ENCODE assay signal across 11 cellular contexts in genomic region chr17:1460233-1460632, GRCh38. TPM values are rescaled to one million over a fixed set of nuclear protein-coding genes. Genes with fewer than 3 reads are reported as not detected.
DNase-seq lines count a peak whose midpoint lies in the region; ATAC-seq and TF ChIP-seq lines count a peak whose summit lies in the region.
"Had no signal": no experiment of that assay in that cellular context is flagged by ENCODE, and none has a peak within 500 bp of the region (broad histone marks: within the 10 kb centered on the region; RNA-seq: fewer than 3 reads in every experiment).

No MANE protein-coding gene starts in this region.

- H3K27ac ChIP-seq in Panc1 (ENCODE audit: low read length) (peak overlapping the region; percentile 52; the same call in 1 of the 2 replicates), neutrophil (peak overlapping the region; percentile 83)

- ATAC-seq in Panc1 (no peak), HG03039 (IDR thresholded peaks at IDR 0.05; ENCODE audit: unreplicated experiment) (no peak), HG02798 (IDR thresholded peaks at IDR 0.05; ENCODE audit: poor library complexity, unreplicated experiment) (no peak)

- peaks cover 59% of the 10 kb centered on the region for H3K4me1 Mint-ChIP-seq in CD14-positive monocyte

- H3K4me1 ChIP-seq in Panc1 (ENCODE audit: control insufficient read depth, insufficient read depth, low read length) (peaks cover 20% of the 10 kb centered on the region), neutrophil (ENCODE audit: control insufficient read depth in 1 of 2, insufficient read depth in 1 of 2, low read depth in 1 of 2, low read length in 1 of 2) (peaks cover 55 to 60% of the 10 kb centered on the region in 2 experiments)

- H3K4me3 Mint-ChIP-seq in CD14-positive monocyte = peak overlapping the region in 1 of 2 donors; percentile 80
- H3K4me3 Mint-ChIP-seq: activated B cell treated with CpG ODN at 0.5 μM for 24 hours had no signal

- DNase-seq in CD14-positive monocyte (ENCODE audit: low spot score) (peak; percentile 62), Panc1 (ENCODE audit: low read depth, low spot score) (peak; percentile 50), fibroblast of mammary gland (ENCODE audit: low read depth) (peak; percentile 21), ecto neural progenitor cell (ENCODE audit: low spot score) (no peak), Kasumi-1 (lab: John Stamatoyannopoulos, UW) (no peak)
- DNase-seq: activated B cell treated with CpG ODN at 0.5 μM for 24 hours; CD8-positive, alpha-beta memory T cell; KBM-7 had no signal

- H3K27me3 Mint-ChIP-seq in CD14-positive monocyte (ENCODE audit: low read depth in 3 of 3) = peaks cover 42 to 62% (median 58%) of the 10 kb centered on the region in 3 donors
- H3K27me3 Mint-ChIP-seq: activated B cell treated with CpG ODN at 0.5 μM for 24 hours had no signal

- POLR2A ChIA-PET in Panc1 (lab: Charles Lee) = interaction anchor here (0.7 kb wide), 1 partner anchor 9 kb away, joined by 4 read pairs; no protein-coding TSS in a partner anchor

- no peaks in the 10 kb centered on the region; the same call in 1 of the 2 replicates for H3K36me3 ChIP-seq in Panc1 (ENCODE audit: control insufficient read depth, insufficient read depth, low read length)
- H3K36me3 ChIP-seq in neutrophil = no peaks in the 10 kb centered on the region

- peak overlapping the region in 2 of 7 donors; percentile 32 to 65 for H3K27ac Mint-ChIP-seq in CD14-positive monocyte
- H3K27ac Mint-ChIP-seq: activated B cell treated with CpG ODN at 0.5 μM for 24 hours had no signal

- H3K9me3 Mint-ChIP-seq in CD14-positive monocyte = peaks cover 0 to 11% (median 0%) of the 10 kb centered on the region in 7 donors
- H3K9me3 Mint-ChIP-seq: CD8-positive, alpha-beta memory T cell had no signal

- CTCF ChIA-PET in Panc1 (lab: Charles Lee) = no interaction called here

- H3K27me3 ChIP-seq in Panc1 (ENCODE audit: control insufficient read depth, insufficient read depth, low read length) (no peaks in the 10 kb centered on the region), neutrophil (peaks cover 41% of the 10 kb centered on the region)

- no TSS peak for BruUV-seq in Panc1 (replicated peaks; lab: Mats Ljungman, UMichigan)

- in situ Hi-C loops in Panc1 (cut with HindIII; ENCODE audit: low pct_unique_long_range_greater_than_20kb, low sequenced_read_pairs) = no loop called here

- TF ChIP-seq CTCF in CD14-positive monocyte (IDR thresholded peaks at IDR 0.05) (no peak), Panc1 (IDR thresholded peaks at IDR 0.05) (no peak), fibroblast of mammary gland (conservative IDR thresholded peaks at IDR 0.05; ENCODE audit: control insufficient read depth, insufficient read depth, low read depth, low read length) (no peak), neutrophil (IDR thresholded peaks at IDR 0.05) (no peak)

- intact Hi-C loops in CD14-positive monocyte (cut with micrococcal nuclease) = loop anchor here in 1 of 2 donors (5.0 kb wide), 1 partner anchor 58 kb away; the partner anchor contains the start of gene YWHAE
- intact Hi-C loops in Panc1 (cut with micrococcal nuclease; ENCODE audit: unreplicated experiment) = no loop called here

- H3K9me3 ChIP-seq in Panc1 (ENCODE audit: control insufficient read depth, insufficient read depth, low read depth, low read length) (no peaks in the 10 kb centered on the region), neutrophil (no peaks in the 10 kb centered on the region)

- peaks cover 2 to 4% of the 10 kb centered on the region in 2 donors for H3K36me3 Mint-ChIP-seq in CD14-positive monocyte

- H3K4me3 ChIP-seq in Panc1 (ENCODE audit: low read depth in 2 of 2, low read length in 2 of 2) = no peak overlapping the region
- no peak overlapping the region for H3K4me3 ChIP-seq in fibroblast of mammary gland (ENCODE audit: control insufficient read depth, low read depth, low read length)
- H3K4me3 ChIP-seq in neutrophil (ENCODE audit: low read depth in 1 of 2, low read length in 1 of 2) = no peak overlapping the region

RNA-seq across cellular contexts. Expression of gene CRK, which starts 4.2 kb away (rescaled TPM):
- polyA plus RNA-seq in CD14-positive monocyte = 10 to 100 TPM; 22.3 to 28.0 TPM
- 67.0 TPM for total RNA-seq in Panc1 (2021; ENCODE audit: unreplicated experiment)
- 46.2 TPM for polyA plus RNA-seq in Panc1 (2012; ENCODE audit: insufficient read length)

RNA-seq across cellular contexts. Expression of gene MYO1C, which starts 32.3 kb away (rescaled TPM):
- 1 to 10 TPM; 2.5 to 3.1 TPM for polyA plus RNA-seq in CD14-positive monocyte
- total RNA-seq in Panc1 (2021; ENCODE audit: unreplicated experiment) = 251 TPM
- 289 TPM for polyA plus RNA-seq in Panc1 (2012; ENCODE audit: insufficient read length)

RNA-seq across cellular contexts. Expression of gene INPP5K, which starts 56.2 kb away (rescaled TPM):
- 10 to 100 TPM; 53.0 to 58.7 TPM for polyA plus RNA-seq in CD14-positive monocyte
- total RNA-seq in Panc1 (2021; ENCODE audit: unreplicated experiment) = 21.3 TPM
- polyA plus RNA-seq in Panc1 (2012; ENCODE audit: insufficient read length) = 39.1 TPM

Comparison
In these comparisons a context has a peak if more than half of its experiments do, and no peak if none do; other contexts are left out.
1. DNase-seq: peak in CD14-positive monocyte (single experiment), Panc1 (single experiment) and fibroblast of mammary gland (single experiment); none in ecto neural progenitor cell (single experiment) and Kasumi-1 (0 of 2).